ENCODE assay signal across 1 cellular context in the genomic region with DNA sequence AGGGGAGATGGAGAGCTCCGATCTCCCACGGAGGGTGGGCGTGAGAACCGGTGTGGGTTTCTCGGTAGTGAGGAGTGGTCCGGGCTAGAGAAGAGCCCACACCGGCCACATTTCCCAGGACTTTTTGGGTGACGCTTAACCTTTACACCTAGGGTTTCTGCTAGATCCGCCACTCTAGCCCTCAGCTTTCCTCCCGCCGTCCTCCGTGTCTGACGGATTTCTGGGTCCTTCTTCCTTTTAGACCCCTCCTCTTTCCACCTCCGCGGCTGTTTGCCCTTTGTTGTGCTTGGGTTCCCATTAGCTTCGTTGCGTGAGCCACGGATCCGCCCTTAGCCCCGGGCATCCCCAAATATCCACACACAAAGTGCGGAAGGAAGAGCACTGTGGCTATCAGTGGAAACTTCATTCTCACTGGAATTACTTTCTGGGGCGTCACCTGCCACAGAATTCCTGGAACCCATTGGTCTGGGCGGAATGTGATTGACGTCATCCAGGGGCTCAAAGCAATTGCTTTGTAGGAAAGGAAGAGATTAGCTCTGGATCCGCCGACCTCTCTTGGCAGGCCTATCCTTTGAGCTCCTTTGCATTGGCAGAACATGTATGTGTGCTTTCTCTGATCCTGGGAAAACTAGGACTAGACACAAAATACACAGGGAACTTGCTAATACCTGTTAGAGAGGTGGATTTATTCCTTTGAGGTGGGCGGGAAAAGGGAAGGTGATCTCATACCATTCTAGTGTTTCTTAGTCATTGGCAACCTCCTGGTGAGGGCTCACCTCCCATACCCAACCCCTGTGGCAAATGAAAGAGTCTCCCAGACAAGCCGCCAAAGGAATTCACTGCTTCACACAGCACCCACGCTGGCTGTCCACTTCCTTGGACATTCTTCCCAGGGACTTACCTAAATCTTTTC.
A peak's percentile ranks its signal among the peaks of the same experiment; 100 is the strongest.
TF ChIP-seq lines count a peak whose summit lies in the region.

No MANE protein-coding gene starts in this region.

TF ChIP-seq in K562, 482 proteins besides CTCF, POLR2A, EP300 and RAD21 (continues in another document):
- TF ChIP-seq, protein P1, sequence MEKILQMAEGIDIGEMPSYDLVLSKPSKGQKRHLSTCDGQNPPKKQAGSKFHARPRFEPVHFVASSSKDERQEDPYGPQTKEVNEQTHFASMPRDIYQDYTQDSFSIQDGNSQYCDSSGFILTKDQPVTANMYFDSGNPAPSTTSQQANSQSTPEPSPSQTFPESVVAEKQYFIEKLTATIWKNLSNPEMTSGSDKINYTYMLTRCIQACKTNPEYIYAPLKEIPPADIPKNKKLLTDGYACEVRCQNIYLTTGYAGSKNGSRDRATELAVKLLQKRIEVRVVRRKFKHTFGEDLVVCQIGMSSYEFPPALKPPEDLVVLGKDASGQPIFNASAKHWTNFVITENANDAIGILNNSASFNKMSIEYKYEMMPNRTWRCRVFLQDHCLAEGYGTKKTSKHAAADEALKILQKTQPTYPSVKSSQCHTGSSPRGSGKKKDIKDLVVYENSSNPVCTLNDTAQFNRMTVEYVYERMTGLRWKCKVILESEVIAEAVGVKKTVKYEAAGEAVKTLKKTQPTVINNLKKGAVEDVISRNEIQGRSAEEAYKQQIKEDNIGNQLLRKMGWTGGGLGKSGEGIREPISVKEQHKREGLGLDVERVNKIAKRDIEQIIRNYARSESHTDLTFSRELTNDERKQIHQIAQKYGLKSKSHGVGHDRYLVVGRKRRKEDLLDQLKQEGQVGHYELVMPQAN (IDR thresholded peaks at IDR 0.05; ENCODE audit: borderline replicate concordance) = peak; percentile 4; the same call in 1 of the 2 replicates
- TF ChIP-seq, protein P2, sequence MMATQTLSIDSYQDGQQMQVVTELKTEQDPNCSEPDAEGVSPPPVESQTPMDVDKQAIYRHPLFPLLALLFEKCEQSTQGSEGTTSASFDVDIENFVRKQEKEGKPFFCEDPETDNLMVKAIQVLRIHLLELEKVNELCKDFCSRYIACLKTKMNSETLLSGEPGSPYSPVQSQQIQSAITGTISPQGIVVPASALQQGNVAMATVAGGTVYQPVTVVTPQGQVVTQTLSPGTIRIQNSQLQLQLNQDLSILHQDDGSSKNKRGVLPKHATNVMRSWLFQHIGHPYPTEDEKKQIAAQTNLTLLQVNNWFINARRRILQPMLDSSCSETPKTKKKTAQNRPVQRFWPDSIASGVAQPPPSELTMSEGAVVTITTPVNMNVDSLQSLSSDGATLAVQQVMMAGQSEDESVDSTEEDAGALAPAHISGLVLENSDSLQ (IDR thresholded peaks at IDR 0.05) = peak; percentile 86
- TF ChIP-seq, protein P3, sequence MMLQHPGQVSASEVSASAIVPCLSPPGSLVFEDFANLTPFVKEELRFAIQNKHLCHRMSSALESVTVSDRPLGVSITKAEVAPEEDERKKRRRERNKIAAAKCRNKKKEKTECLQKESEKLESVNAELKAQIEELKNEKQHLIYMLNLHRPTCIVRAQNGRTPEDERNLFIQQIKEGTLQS (IDR thresholded peaks at IDR 0.05) = peak; percentile 90
- TF ChIP-seq, protein P3 (CRISPR knock-in tag; conservative IDR thresholded peaks at IDR 0.05) = no peak
- TF ChIP-seq HNRNPLL (IDR thresholded peaks at IDR 0.05; ENCODE audit: low read depth, low read length, poor library complexity, severe bottlenecking) (peak; percentile 13), SLC30A9 (CRISPR knock-in tag; IDR thresholded peaks at IDR 0.05) (no peak), ZNF324 (CRISPR knock-in tag; IDR thresholded peaks at IDR 0.05) (no peak), MEIS2 (IDR thresholded peaks at IDR 0.05; ENCODE audit: partially characterized antibody) (peak; percentile 44), CTBP1 (IDR thresholded peaks at IDR 0.05; ENCODE audit: borderline replicate concordance) (peak; percentile 53; the same call in 1 of the 2 replicates), TEAD4 (IDR thresholded peaks at IDR 0.05; ENCODE audit: low read length) (peak; percentile 67; the same call in 1 of the 2 replicates), TEAD4 (CRISPR knock-in tag; IDR thresholded peaks at IDR 0.05; ENCODE audit: borderline replicate concordance) (no peak), POLR2AphosphoS5 (IDR thresholded peaks at IDR 0.05; ENCODE audit: control insufficient read depth, insufficient read depth, low read depth, low read length) (0 out of 2 replicates have a peak, but pooled peaks have one; percentile 6), TEAD1 (CRISPR knock-in tag; IDR thresholded peaks at IDR 0.05) (peak; percentile 59 to 72; a peak in 3 of 4 replicates), RB1 (IDR thresholded peaks at IDR 0.05; ENCODE audit: low read depth) (peak; percentile 7; the same call in 1 of the 2 replicates), ATF7 (IDR thresholded peaks at IDR 0.05) (peak; percentile 95), PML (IDR thresholded peaks at IDR 0.05; ENCODE audit: low read length) (no peak), CREM (IDR thresholded peaks at IDR 0.05; ENCODE audit: low read depth) (peak; percentile 81), JUN (IDR thresholded peaks at IDR 0.05; ENCODE audit: borderline replicate concordance, low read depth, low read length) (peak; percentile 74), JUN (CRISPR knock-in tag; IDR thresholded peaks at IDR 0.05; ENCODE audit: borderline replicate concordance) (no peak), SRSF9 (IDR thresholded peaks at IDR 0.05; ENCODE audit: borderline replicate concordance, low read depth, low read length) (no peak), ZEB2 (IDR thresholded peaks at IDR 0.05) (peak; percentile 50; the same call in 1 of the 2 replicates), ELF2 (CRISPR knock-in tag; IDR thresholded peaks at IDR 0.05) (no peak), ARID1B (IDR thresholded peaks at IDR 0.05) (peak; percentile 24; the same call in 1 of the 2 replicates), RCOR1 (IDR thresholded peaks at IDR 0.05; ENCODE audit: borderline replicate concordance in 1 of 2, low read depth in 2 of 2, low read length in 2 of 2) (peak in 1 of 2 experiments; percentile 64; a peak in 1 of 4 replicates), JUND (IDR thresholded peaks at IDR 0.05; ENCODE audit: borderline replicate concordance, low read depth, low read length) (peak; percentile 83), JUND (tag; IDR thresholded peaks at IDR 0.05; ENCODE audit: borderline replicate concordance, low read depth, low read length) (peak; percentile 90; the same call in 2 of the 3 replicates), PTRF (tag; IDR thresholded peaks at IDR 0.05) (no peak), TAF1 (IDR thresholded peaks at IDR 0.05; ENCODE audit: control insufficient read depth, extremely low read depth, insufficient read depth, low read length, severe bottlenecking) (peak; percentile 14), EGR1 (conservative IDR thresholded peaks at IDR 0.05) (peak; percentile 49), ZNF175 (CRISPR knock-in tag; IDR thresholded peaks at IDR 0.05; ENCODE audit: low read depth) (no peak; the same call in 1 of the 2 replicates), SAP30 (IDR thresholded peaks at IDR 0.05; ENCODE audit: borderline replicate concordance, insufficient read depth, low read depth, low read length, poor library complexity, severe bottlenecking) (peak; percentile 73), RBFOX2 (IDR thresholded peaks at IDR 0.05; ENCODE audit: low read depth, low read length) (peak; percentile 52; the same call in 1 of the 2 replicates), SIN3A (IDR thresholded peaks at IDR 0.05; ENCODE audit: borderline replicate concordance in 2 of 2, control insufficient read depth in 1 of 2, low read depth in 2 of 2, low read length in 2 of 2) (peak in 1 of 2 experiments; percentile 21; a peak in 1 of 4 replicates), ATF1 (CRISPR knock-in tag; IDR thresholded peaks at IDR 0.05) (no peak), ATF1 (tag; IDR thresholded peaks at IDR 0.05) (peak; percentile 45; the same call in 1 of the 2 replicates), CHCHD3 (CRISPR knock-in tag; IDR thresholded peaks at IDR 0.05) (no peak), SOX6 (IDR thresholded peaks at IDR 0.05) (peak; percentile 34; the same call in 1 of the 2 replicates), IFI16 (CRISPR knock-in tag; IDR thresholded peaks at IDR 0.05) (no peak), STAT5B (CRISPR knock-in tag; IDR thresholded peaks at IDR 0.05) (no peak), KDM5B (IDR thresholded peaks at IDR 0.05; ENCODE audit: insufficient replicate concordance, low read depth, low read length) (peak; percentile 9), KDM1A (IDR thresholded peaks at IDR 0.05) (0 out of 4 replicates have a peak, but pooled peaks of 1 of the 2 experiments have one; percentile 25)
- TF ChIP-seq, protein P4, sequence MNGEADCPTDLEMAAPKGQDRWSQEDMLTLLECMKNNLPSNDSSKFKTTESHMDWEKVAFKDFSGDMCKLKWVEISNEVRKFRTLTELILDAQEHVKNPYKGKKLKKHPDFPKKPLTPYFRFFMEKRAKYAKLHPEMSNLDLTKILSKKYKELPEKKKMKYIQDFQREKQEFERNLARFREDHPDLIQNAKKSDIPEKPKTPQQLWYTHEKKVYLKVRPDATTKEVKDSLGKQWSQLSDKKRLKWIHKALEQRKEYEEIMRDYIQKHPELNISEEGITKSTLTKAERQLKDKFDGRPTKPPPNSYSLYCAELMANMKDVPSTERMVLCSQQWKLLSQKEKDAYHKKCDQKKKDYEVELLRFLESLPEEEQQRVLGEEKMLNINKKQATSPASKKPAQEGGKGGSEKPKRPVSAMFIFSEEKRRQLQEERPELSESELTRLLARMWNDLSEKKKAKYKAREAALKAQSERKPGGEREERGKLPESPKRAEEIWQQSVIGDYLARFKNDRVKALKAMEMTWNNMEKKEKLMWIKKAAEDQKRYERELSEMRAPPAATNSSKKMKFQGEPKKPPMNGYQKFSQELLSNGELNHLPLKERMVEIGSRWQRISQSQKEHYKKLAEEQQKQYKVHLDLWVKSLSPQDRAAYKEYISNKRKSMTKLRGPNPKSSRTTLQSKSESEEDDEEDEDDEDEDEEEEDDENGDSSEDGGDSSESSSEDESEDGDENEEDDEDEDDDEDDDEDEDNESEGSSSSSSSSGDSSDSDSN (IDR thresholded peaks at IDR 0.05; ENCODE audit: borderline replicate concordance in 1 of 2, low read depth in 2 of 2, low read length in 2 of 2) = no peak
- TF ChIP-seq, protein P5, sequence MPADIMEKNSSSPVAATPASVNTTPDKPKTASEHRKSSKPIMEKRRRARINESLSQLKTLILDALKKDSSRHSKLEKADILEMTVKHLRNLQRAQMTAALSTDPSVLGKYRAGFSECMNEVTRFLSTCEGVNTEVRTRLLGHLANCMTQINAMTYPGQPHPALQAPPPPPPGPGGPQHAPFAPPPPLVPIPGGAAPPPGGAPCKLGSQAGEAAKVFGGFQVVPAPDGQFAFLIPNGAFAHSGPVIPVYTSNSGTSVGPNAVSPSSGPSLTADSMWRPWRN (IDR thresholded peaks at IDR 0.05; ENCODE audit: low read depth) = no peak
- TF ChIP-seq, protein P6, sequence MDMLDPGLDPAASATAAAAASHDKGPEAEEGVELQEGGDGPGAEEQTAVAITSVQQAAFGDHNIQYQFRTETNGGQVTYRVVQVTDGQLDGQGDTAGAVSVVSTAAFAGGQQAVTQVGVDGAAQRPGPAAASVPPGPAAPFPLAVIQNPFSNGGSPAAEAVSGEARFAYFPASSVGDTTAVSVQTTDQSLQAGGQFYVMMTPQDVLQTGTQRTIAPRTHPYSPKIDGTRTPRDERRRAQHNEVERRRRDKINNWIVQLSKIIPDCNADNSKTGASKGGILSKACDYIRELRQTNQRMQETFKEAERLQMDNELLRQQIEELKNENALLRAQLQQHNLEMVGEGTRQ (CRISPR knock-in tag; IDR thresholded peaks at IDR 0.05) = peak; percentile 10; the same call in 1 of the 2 replicates
- TF ChIP-seq, protein P7, sequence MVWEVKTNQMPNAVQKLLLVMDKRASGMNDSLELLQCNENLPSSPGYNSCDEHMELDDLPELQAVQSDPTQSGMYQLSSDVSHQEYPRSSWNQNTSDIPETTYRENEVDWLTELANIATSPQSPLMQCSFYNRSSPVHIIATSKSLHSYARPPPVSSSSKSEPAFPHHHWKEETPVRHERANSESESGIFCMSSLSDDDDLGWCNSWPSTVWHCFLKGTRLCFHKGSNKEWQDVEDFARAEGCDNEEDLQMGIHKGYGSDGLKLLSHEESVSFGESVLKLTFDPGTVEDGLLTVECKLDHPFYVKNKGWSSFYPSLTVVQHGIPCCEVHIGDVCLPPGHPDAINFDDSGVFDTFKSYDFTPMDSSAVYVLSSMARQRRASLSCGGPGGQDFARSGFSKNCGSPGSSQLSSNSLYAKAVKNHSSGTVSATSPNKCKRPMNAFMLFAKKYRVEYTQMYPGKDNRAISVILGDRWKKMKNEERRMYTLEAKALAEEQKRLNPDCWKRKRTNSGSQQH (CRISPR knock-in tag; IDR thresholded peaks at IDR 0.05) = no peak
- TF ChIP-seq, protein P8, sequence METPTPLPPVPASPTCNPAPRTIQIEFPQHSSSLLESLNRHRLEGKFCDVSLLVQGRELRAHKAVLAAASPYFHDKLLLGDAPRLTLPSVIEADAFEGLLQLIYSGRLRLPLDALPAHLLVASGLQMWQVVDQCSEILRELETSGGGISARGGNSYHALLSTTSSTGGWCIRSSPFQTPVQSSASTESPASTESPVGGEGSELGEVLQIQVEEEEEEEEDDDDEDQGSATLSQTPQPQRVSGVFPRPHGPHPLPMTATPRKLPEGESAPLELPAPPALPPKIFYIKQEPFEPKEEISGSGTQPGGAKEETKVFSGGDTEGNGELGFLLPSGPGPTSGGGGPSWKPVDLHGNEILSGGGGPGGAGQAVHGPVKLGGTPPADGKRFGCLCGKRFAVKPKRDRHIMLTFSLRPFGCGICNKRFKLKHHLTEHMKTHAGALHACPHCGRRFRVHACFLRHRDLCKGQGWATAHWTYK (CRISPR knock-in tag; IDR thresholded peaks at IDR 0.05) = peak; percentile 20; the same call in 1 of the 2 replicates
- TF ChIP-seq, protein P9, sequence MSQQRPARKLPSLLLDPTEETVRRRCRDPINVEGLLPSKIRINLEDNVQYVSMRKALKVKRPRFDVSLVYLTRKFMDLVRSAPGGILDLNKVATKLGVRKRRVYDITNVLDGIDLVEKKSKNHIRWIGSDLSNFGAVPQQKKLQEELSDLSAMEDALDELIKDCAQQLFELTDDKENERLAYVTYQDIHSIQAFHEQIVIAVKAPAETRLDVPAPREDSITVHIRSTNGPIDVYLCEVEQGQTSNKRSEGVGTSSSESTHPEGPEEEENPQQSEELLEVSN (IDR thresholded peaks at IDR 0.05; ENCODE audit: borderline replicate concordance in 1 of 2, extremely low read depth in 1 of 2, insufficient read depth in 1 of 2, insufficient read length in 1 of 2, low read depth in 1 of 2, low read length in 1 of 2, poor library complexity in 1 of 2, severe bottlenecking in 1 of 2) = peak in 1 of 2 experiments; percentile 20
- TF ChIP-seq, protein P10, sequence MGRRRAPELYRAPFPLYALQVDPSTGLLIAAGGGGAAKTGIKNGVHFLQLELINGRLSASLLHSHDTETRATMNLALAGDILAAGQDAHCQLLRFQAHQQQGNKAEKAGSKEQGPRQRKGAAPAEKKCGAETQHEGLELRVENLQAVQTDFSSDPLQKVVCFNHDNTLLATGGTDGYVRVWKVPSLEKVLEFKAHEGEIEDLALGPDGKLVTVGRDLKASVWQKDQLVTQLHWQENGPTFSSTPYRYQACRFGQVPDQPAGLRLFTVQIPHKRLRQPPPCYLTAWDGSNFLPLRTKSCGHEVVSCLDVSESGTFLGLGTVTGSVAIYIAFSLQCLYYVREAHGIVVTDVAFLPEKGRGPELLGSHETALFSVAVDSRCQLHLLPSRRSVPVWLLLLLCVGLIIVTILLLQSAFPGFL (CRISPR knock-in tag; IDR thresholded peaks at IDR 0.05) = 0 out of 2 replicates have a peak, but pooled peaks have one; percentile 60
